8 cellular contexts compared by ENCODE assay signal in the genomic region with DNA sequence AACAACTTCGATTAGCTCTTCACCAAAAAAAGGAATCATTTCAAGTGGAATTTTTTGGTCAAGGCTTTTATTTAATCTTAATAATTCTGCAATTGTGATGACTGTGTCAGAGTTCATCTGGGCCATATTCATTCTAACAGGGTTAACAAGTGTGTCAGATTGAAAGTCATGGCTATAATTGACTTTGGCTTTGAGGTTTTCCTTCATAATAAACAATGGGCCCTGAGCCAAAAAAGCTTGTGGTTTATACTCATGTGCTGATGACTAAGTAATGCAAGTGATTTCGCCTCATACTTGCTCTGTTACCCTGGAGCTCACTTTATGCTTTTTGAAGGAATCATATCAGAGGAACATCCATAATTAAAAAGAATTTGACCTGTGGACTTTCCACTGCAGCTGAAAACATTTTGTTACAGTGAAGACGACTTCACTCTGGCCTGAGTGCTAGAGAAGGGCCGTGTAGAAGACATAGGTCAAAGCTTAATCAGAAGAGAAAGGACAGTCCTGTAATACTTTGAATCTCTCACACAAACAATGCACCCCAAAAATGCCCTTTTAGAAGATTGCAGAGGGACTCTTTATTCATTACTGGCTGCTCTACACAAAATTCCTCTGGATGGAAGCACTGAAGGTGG.
DNase-seq lines count a peak whose midpoint lies in the region; ATAC-seq lines count a peak whose summit lies in the region.

No MANE protein-coding gene starts in this region.

- H3K23ac ChIP-seq in mesenchymal stem cell (ENCODE audit: low read length in 2 of 2) = no peak overlapping the region

- H2BK5ac ChIP-seq in mesenchymal stem cell (ENCODE audit: low read depth, low read length, poor library complexity, severe bottlenecking) = no peak overlapping the region

- no peak overlapping the region for H2BK15ac ChIP-seq in mesenchymal stem cell (ENCODE audit: low read depth, poor library complexity, severe bottlenecking)

- peak overlapping the region; percentile 16 for H3K4me2 ChIP-seq in mesenchymal stem cell (ENCODE audit: low read length, poor library complexity, severe bottlenecking)

- H3K27me3 ChIP-seq in mesenchymal stem cell (ENCODE audit: control insufficient read depth in 1 of 2, insufficient read depth in 1 of 2, low read length in 2 of 2) (no peaks in the 10 kb centered on the region), H7 (ENCODE audit: control insufficient read depth, insufficient read depth, low read length) (no peaks in the 10 kb centered on the region)

- H4K8ac ChIP-seq in mesenchymal stem cell (ENCODE audit: low read length) = no peak overlapping the region

- H3K14ac ChIP-seq in mesenchymal stem cell (ENCODE audit: low read length in 2 of 2) = no peak overlapping the region

- H3K4me3 ChIP-seq in mesenchymal stem cell (ENCODE audit: insufficient read depth in 1 of 2, low read depth in 1 of 2, low read length in 2 of 2) (peak overlapping the region in 1 of 2 experiments; percentile 57), H7 (ENCODE audit: insufficient read depth, low read depth, low read length) (no peak overlapping the region)

- peak overlapping the region in 1 of 2 experiments; percentile 70 for H3K18ac ChIP-seq in mesenchymal stem cell (ENCODE audit: low read depth in 1 of 2, low read length in 2 of 2)

- no peaks in the 10 kb centered on the region for H3K9me3 ChIP-seq in mesenchymal stem cell (ENCODE audit: control insufficient read depth, low read length)

- no peak overlapping the region for H2AFZ ChIP-seq in mesenchymal stem cell (ENCODE audit: low read depth, low read length)

- H3K4ac ChIP-seq in mesenchymal stem cell (ENCODE audit: low read depth in 1 of 2, low read length in 2 of 2) = no peak overlapping the region

- no peak overlapping the region for H2BK12ac ChIP-seq in mesenchymal stem cell (ENCODE audit: low read length in 2 of 2)

- H3K9ac ChIP-seq in mesenchymal stem cell (ENCODE audit: low read length) = peak overlapping the region; percentile 89

- peaks cover 4% of the 10 kb centered on the region for H3K79me1 ChIP-seq in mesenchymal stem cell (replicated peaks; ENCODE audit: low read length, poor library complexity, severe bottlenecking)

- no peak overlapping the region for H2BK120ac ChIP-seq in mesenchymal stem cell (ENCODE audit: low read depth, low read length)

- 0% methylated on average over 3 of the region's 4 CpGs for WGBS in mesenchymal stem cell

- peaks cover 0 to 3% of the 10 kb centered on the region in 2 experiments for H3K36me3 ChIP-seq in mesenchymal stem cell (ENCODE audit: control insufficient read depth in 1 of 2, insufficient read depth in 2 of 2, low read depth in 1 of 2, low read length in 2 of 2)
- no peaks in the 10 kb centered on the region for H3K36me3 ChIP-seq in H7 (replicated peaks; ENCODE audit: control insufficient read depth, insufficient read depth, low read length)

- peak overlapping the region; percentile 58 for H2AK5ac ChIP-seq in mesenchymal stem cell (ENCODE audit: low read length, severe bottlenecking)

- H4K91ac ChIP-seq in mesenchymal stem cell (ENCODE audit: low read length) = no peak overlapping the region

- H3K4me1 ChIP-seq in mesenchymal stem cell (ENCODE audit: control insufficient read depth, insufficient read depth, low read depth, low read length) = no peaks in the 10 kb centered on the region

- H3K27ac ChIP-seq in mesenchymal stem cell (ENCODE audit: low read length, poor library complexity, severe bottlenecking) = peak overlapping the region; percentile 58

- ATAC-seq in HG02623 (IDR thresholded peaks at IDR 0.05; ENCODE audit: unreplicated experiment) = peak; percentile 81

- DNase-seq in activated T-cell treated with anti-CD3 and anti-CD28 coated beads for 24 hours (ENCODE audit: low read depth) = peak; percentile 20
- no peak for DNase-seq in activated T-cell treated with anti-CD3 and anti-CD28 coated beads, Interleukin-2, amount 50 U/mL, for 1 hour
- DNase-seq in NCI-H1105 (lab: John Stamatoyannopoulos, UW) = peak; percentile 31
- peak; percentile 98 for DNase-seq in amniotic epithelial cell (ENCODE audit: low read depth)
- DNase-seq in mesenchymal stem cell = peak; percentile 90
- no peak for DNase-seq in H7
- DNase-seq in NCI-H2227 treated with DMSO at 0.1 percent for 48 hours (lab: John Stamatoyannopoulos, UW) = no peak

Comparison
In these comparisons a context has a peak if more than half of its experiments do, and no peak if none do; other contexts are left out.
1. DNase-seq: peak in activated T-cell treated with anti-CD3 and anti-CD28 coated beads for 24 hours (single experiment), NCI-H1105 (single experiment), amniotic epithelial cell (single experiment) and mesenchymal stem cell (single experiment); none in activated T-cell treated with anti-CD3 and anti-CD28 coated beads, Interleukin-2, amount 50 U/mL, for 1 hour (single experiment), H7 (single experiment) and NCI-H2227 treated with DMSO at 0.1 percent for 48 hours (single experiment).